Comparison of ENCODE assay signal across 30 cellular contexts in the genomic region with DNA sequence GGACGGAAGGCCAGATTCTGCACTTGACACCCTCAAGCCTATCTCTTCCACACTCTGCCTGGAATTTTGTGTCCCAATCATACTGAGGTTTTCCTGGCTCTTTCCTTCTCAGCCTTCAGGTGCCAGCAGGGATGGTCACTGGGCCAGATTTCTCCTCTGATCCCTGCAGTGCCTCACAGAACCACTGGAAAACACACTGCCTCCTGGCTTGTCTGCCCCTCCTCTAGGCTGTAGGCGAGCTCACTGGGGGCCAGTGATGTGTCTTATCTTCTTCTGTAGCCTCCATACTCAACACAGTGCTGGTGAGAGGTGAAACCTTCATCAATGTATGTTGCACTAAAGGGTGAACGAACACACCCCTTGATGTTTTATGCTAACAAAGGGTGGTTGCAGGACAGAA.
"Had no signal": no experiment of that assay in that cellular context is flagged by ENCODE, and none has a peak within 500 bp of the region (broad histone marks: within the 10 kb centered on the region; RNA-seq: fewer than 3 reads in every experiment).

No MANE protein-coding gene starts in this region.

- FAIRE-seq: colon, small intestine, urothelium cell line had no signal

- H3K36me3 ChIP-seq: adrenal gland, gastroesophageal sphincter, neutrophil, ovary, prostate gland, sigmoid colon, thoracic aorta had no signal

- ATAC-seq: activated CD4-positive, alpha-beta T cell treated with anti-CD3 and anti-CD28 coated beads for 36 hours; activated T-cell treated with anti-CD3 and anti-CD28 coated beads, Interleukin-2, amount 50 U/mL, for 72 hours; body of pancreas; gastroesophageal sphincter; left ventricle myocardium superior; stimulated activated effector memory CD8-positive, alpha-beta T cell treated with anti-CD3 and anti-CD28 coated beads, Interleukin-12 subunit alpha, Interleukin-12 subunit beta, amount 100 ng/mL, for 72 hours had no signal

- H3K4me3 ChIP-seq: adrenal gland, body of pancreas, gastroesophageal sphincter, ovary, prostate gland, sigmoid colon, thoracic aorta had no signal

- DNase-seq: activated CD4-positive, alpha-beta T cell treated with anti-CD3 and anti-CD28 coated beads for 36 hours; activated CD4-positive, CD25-positive, alpha-beta regulatory T cell; activated naive CD4-positive, alpha-beta T cell; activated naive CD8-positive, alpha-beta T cell treated with anti-CD3 and anti-CD28 coated beads for 36 hours; activated T-cell treated with anti-CD3 and anti-CD28 coated beads for 4 hours; activated T-cell treated with anti-CD3 and anti-CD28 coated beads, Interleukin-2, amount 50 U/mL, for 72 hours; adrenal gland; body of pancreas; dermis blood vessel endothelial cell; effector CD8-positive, alpha-beta T cell; erythroblast; hypothalamus; left ventricle myocardium superior; naive B cell; nephron progenitor cell; ovary; retina; sigmoid colon; small intestine; stimulated activated CD4-positive, alpha-beta T cell treated with anti-CD3 and anti-CD28 coated beads, Interleukin-4, amount 100 ng/mL, for 24 hours; trophoblast cell had no signal

- H3K36me3 Mint-ChIP-seq: mesothelial cell of epicardium; stimulated activated effector memory CD8-positive, alpha-beta T cell treated with anti-CD3 and anti-CD28 coated beads, Interleukin-12 subunit alpha, Interleukin-12 subunit beta, amount 100 ng/mL, for 72 hours had no signal

- H3K4me1 ChIP-seq: body of pancreas, prostate gland, sigmoid colon had no signal

- H3K27me3 ChIP-seq: body of pancreas, neutrophil, ovary had no signal

- H3K27me3 Mint-ChIP-seq: activated CD4-positive, alpha-beta T cell treated with anti-CD3 and anti-CD28 coated beads for 36 hours; stimulated activated naive CD8-positive, alpha-beta T cell treated with anti-CD3 and anti-CD28 coated beads, Interleukin-15, Interleukin-2, amounts not matched to agents 100 ng/mL and 50 ng/mL, for 24 hours had no signal

- H3K4me1 Mint-ChIP-seq: activated CD4-positive, alpha-beta T cell treated with anti-CD3 and anti-CD28 coated beads for 36 hours; activated naive CD8-positive, alpha-beta T cell treated with anti-CD3 and anti-CD28 coated beads for 36 hours; naive B cell; stimulated activated effector memory CD8-positive, alpha-beta T cell treated with anti-CD3 and anti-CD28 coated beads, Interleukin-12 subunit alpha, Interleukin-12 subunit beta, amount 100 ng/mL, for 72 hours had no signal

- H3K27ac Mint-ChIP-seq: activated CD4-positive, alpha-beta T cell treated with anti-CD3 and anti-CD28 coated beads for 36 hours; activated naive CD8-positive, alpha-beta T cell treated with anti-CD3 and anti-CD28 coated beads for 36 hours; activated T-cell treated with anti-CD3 and anti-CD28 coated beads, Interleukin-2, amount 50 U/mL, for 72 hours; mesothelial cell of epicardium; stimulated activated effector memory CD8-positive, alpha-beta T cell treated with anti-CD3 and anti-CD28 coated beads, Interleukin-12 subunit alpha, Interleukin-12 subunit beta, amount 100 ng/mL, for 72 hours; stimulated activated naive CD8-positive, alpha-beta T cell treated with anti-CD3 and anti-CD28 coated beads, Interleukin-15, Interleukin-2, amounts not matched to agents 100 ng/mL and 50 ng/mL, for 24 hours had no signal

- H3K9me3 ChIP-seq: adrenal gland, body of pancreas, gastroesophageal sphincter, neutrophil, ovary, prostate gland, sigmoid colon, thoracic aorta had no signal

- H3K27ac ChIP-seq: adrenal gland, body of pancreas, gastroesophageal sphincter, neutrophil, ovary, prostate gland, sigmoid colon, thoracic aorta had no signal

- H3K9me3 Mint-ChIP-seq: activated naive CD8-positive, alpha-beta T cell treated with anti-CD3 and anti-CD28 coated beads for 36 hours; mesothelial cell of epicardium; stimulated activated effector memory CD8-positive, alpha-beta T cell treated with anti-CD3 and anti-CD28 coated beads, Interleukin-12 subunit alpha, Interleukin-12 subunit beta, amount 100 ng/mL, for 72 hours; stimulated activated naive CD8-positive, alpha-beta T cell treated with anti-CD3 and anti-CD28 coated beads, Interleukin-15, Interleukin-2, amounts not matched to agents 100 ng/mL and 50 ng/mL, for 24 hours had no signal

- H3K4me3 Mint-ChIP-seq: activated CD4-positive, alpha-beta T cell treated with anti-CD3 and anti-CD28 coated beads for 36 hours; activated naive CD8-positive, alpha-beta T cell treated with anti-CD3 and anti-CD28 coated beads for 36 hours; activated T-cell treated with anti-CD3 and anti-CD28 coated beads, Interleukin-2, amount 50 U/mL, for 72 hours; mesothelial cell of epicardium; nephron progenitor cell; stimulated activated effector memory CD8-positive, alpha-beta T cell treated with anti-CD3 and anti-CD28 coated beads, Interleukin-12 subunit alpha, Interleukin-12 subunit beta, amount 100 ng/mL, for 72 hours; stimulated activated naive CD8-positive, alpha-beta T cell treated with anti-CD3 and anti-CD28 coated beads, Interleukin-15, Interleukin-2, amounts not matched to agents 100 ng/mL and 50 ng/mL, for 24 hours had no signal
